3 cellular contexts compared by ENCODE assay signal in the genomic region with DNA sequence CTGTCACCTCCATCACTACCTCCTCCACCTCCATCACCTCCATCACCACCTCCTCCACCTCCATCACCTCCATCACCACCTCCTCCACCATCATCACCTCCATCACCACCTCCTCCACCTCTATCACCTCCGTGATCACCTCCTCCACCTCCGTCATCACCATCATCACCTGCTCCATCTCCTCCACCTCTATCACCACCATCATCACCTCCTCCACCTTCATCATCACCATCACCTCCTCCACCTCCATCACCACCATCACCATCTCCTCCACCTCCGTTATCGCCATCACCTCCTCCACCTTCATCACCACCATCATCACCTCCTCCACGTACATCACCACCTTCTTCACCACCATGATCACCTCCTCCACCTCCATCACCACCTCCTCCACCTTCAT. TPM values are rescaled to one million over a fixed set of nuclear protein-coding genes. Genes with fewer than 3 reads are reported as not detected.
"Had no signal": no experiment of that assay in that cellular context is flagged by ENCODE, and none has a peak within 500 bp of the region (broad histone marks: within the 10 kb centered on the region; RNA-seq: fewer than 3 reads in every experiment).

No MANE protein-coding gene starts in this region.

RNA-seq across cellular contexts. Expression of gene ADGRG5, which starts 26.3 kb away (rescaled TPM):
- total RNA-seq: NCI-H460, PC-9, SJSA1 had no signal
